Comparison of ENCODE assay signal across 2 cellular contexts in the genomic region with DNA sequence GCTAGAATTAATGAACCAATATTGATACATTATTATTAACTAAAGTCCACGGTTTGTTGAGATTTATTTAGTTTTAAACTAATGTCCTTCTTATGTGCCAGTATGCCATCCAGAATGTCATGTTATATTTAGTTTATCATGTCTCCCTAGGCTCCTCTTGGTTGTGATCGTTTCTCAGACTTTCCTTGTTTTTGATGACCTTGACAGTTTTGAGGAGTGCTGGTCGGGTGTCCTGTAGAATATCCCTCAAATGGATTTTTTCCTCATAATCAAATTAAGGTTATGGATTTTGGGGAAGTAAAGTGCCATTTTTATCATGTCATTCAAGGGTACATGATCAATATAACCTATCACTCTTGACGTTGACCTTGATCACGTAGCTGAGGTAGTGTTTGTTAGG.
A peak's percentile ranks its signal among the peaks of the same experiment; 100 is the strongest.
TF ChIP-seq lines count a peak whose summit lies in the region.

No MANE protein-coding gene starts in this region.

TF ChIP-seq in HepG2, 621 proteins besides CTCF, POLR2A, EP300 and RAD21:
- TF ChIP-seq MED1 (CRISPR knock-in tag; IDR thresholded peaks at IDR 0.05) (no peak), ZNF24 (IDR thresholded peaks at IDR 0.05) (no peak), MYC (CRISPR knock-in tag; IDR thresholded peaks at IDR 0.05; ENCODE audit: borderline replicate concordance) (no peak), MIER2 (CRISPR knock-in tag; IDR thresholded peaks at IDR 0.05) (no peak), HNF4A (CRISPR knock-in tag; IDR thresholded peaks at IDR 0.05) (no peak), HNF1A (IDR thresholded peaks at IDR 0.05; ENCODE audit: low read depth) (no peak), HNF1A (CRISPR knock-in tag; IDR thresholded peaks at IDR 0.05; ENCODE audit: borderline replicate concordance) (no peak), MAFK (conservative IDR thresholded peaks at IDR 0.05 in 1 of 2, IDR thresholded peaks at IDR 0.05 in 1 of 2; ENCODE audit: low read length in 2 of 2) (peak; percentile 66 to 82), ZNF567 (CRISPR knock-in tag; IDR thresholded peaks at IDR 0.05; ENCODE audit: borderline replicate concordance) (no peak), MAFF (IDR thresholded peaks at IDR 0.05; ENCODE audit: low read depth, low read length) (peak; percentile 72), ZNF510 (CRISPR knock-in tag; IDR thresholded peaks at IDR 0.05; ENCODE audit: low read depth) (no peak), CREM (IDR thresholded peaks at IDR 0.05) (no peak), CREM (CRISPR knock-in tag; IDR thresholded peaks at IDR 0.05) (no peak), NR2C2 (CRISPR knock-in tag; IDR thresholded peaks at IDR 0.05; ENCODE audit: borderline replicate concordance) (no peak)
- TF ChIP-seq, protein P1, sequence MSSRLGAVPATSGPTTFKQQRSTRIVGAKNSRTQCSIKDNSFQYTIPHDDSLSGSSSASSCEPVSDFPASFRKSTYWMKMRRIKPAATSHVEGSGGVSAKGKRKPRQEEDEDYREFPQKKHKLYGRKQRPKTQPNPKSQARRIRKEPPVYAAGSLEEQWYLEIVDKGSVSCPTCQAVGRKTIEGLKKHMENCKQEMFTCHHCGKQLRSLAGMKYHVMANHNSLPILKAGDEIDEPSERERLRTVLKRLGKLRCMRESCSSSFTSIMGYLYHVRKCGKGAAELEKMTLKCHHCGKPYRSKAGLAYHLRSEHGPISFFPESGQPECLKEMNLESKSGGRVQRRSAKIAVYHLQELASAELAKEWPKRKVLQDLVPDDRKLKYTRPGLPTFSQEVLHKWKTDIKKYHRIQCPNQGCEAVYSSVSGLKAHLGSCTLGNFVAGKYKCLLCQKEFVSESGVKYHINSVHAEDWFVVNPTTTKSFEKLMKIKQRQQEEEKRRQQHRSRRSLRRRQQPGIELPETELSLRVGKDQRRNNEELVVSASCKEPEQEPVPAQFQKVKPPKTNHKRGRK (CRISPR knock-in tag; IDR thresholded peaks at IDR 0.05), result no peak

TF ChIP-seq in IMR-90, 13 proteins besides CTCF, POLR2A, EP300 and RAD21:
- TF ChIP-seq CEBPB (IDR thresholded peaks at IDR 0.05; ENCODE audit: low read depth, low read length) (no peak), FOS (IDR thresholded peaks at IDR 0.05; ENCODE audit: low read depth, low read length) (no peak), MAFK (IDR thresholded peaks at IDR 0.05; ENCODE audit: low read depth, low read length) (peak; percentile 70)
